Comparison of ENCODE assay signal across 16 cellular contexts in the genomic region with DNA sequence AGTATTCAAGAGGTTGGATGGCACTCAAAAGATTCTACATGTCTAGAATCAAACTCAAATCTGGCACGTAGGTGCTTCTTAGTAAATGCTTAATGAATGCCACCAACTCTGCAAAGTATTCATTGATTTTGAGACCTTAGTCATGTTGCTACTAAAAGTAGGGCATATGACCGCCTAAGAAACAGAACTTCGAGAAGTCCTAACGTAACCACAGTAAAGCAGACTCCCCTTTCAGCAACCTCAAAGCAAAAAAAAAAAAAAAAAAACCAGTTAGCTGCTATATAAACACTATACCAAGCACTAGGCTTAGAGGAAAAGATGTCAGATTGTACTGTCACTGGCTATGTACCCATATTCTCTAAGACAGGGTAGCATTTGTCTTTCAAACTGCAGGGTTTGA. TPM values are rescaled to one million over a fixed set of nuclear protein-coding genes. Genes with fewer than 3 reads are reported as not detected.
A peak's percentile ranks its signal among the peaks of the same experiment; 100 is the strongest.
DNase-seq lines count a peak whose midpoint lies in the region; ATAC-seq and TF ChIP-seq lines count a peak whose summit lies in the region.
"Had no signal": no experiment of that assay in that cellular context is flagged by ENCODE, and none has a peak within 500 bp of the region (broad histone marks: within the 10 kb centered on the region; RNA-seq: fewer than 3 reads in every experiment).

No MANE protein-coding gene starts in this region.

- H3K9me3 ChIP-seq in gastrocnemius medialis (no peaks in the 10 kb centered on the region), upper lobe of left lung (no peaks in the 10 kb centered on the region)
- H3K9me3 ChIP-seq: MG63 had no signal

- H3K36me3 ChIP-seq in gastrocnemius medialis: peaks cover 0 to 85% of the 10 kb centered on the region in 2 donors
- peaks cover 29 to 99% (median 79%) of the 10 kb centered on the region in 4 donors for H3K36me3 ChIP-seq in upper lobe of left lung

- TF ChIP-seq EP300 in upper lobe of left lung (IDR thresholded peaks at IDR 0.05): no peak

- no peak overlapping the region for H3K4me3 Mint-ChIP-seq in activated T-cell treated with anti-CD3 and anti-CD28 coated beads, Interleukin-2, amount 50 U/mL, for 72 hours
- H3K4me3 Mint-ChIP-seq in activated naive CD8-positive, alpha-beta T cell treated with anti-CD3 and anti-CD28 coated beads, Interleukin-2, amount 50 U/mL, for 24 hours: no peak overlapping the region

- no peak overlapping the region for H3K4me3 ChIP-seq in Jurkat, Clone E6-1 (ENCODE audit: low read length)
- H3K4me3 ChIP-seq in gastrocnemius medialis: no peak overlapping the region
- no peak overlapping the region for H3K4me3 ChIP-seq in upper lobe of left lung
- H3K4me3 ChIP-seq: MG63 had no signal

- ATAC-seq in activated T-cell treated with anti-CD3 and anti-CD28 coated beads, Interleukin-2, amount 50 U/mL, for 72 hours (replicated peaks in 1 of 2): peak; percentile 36 to 53
- no peak for ATAC-seq in activated naive CD8-positive, alpha-beta T cell treated with anti-CD3 and anti-CD28 coated beads, Interleukin-2, amount 50 U/mL, for 24 hours
- no peak for ATAC-seq in gastrocnemius medialis
- no peak for ATAC-seq in HG03460 (IDR thresholded peaks at IDR 0.05; ENCODE audit: unreplicated experiment)
- no peak for ATAC-seq in upper lobe of left lung (ENCODE audit: low FRiP score in 2 of 2)

- H3K36me3 Mint-ChIP-seq in activated T-cell treated with anti-CD3 and anti-CD28 coated beads, Interleukin-2, amount 50 U/mL, for 72 hours (ENCODE audit: insufficient read depth in 2 of 2): peaks cover 14 to 53% of the 10 kb centered on the region in 2 donors
- peaks cover 75% of the 10 kb centered on the region for H3K36me3 Mint-ChIP-seq in activated naive CD8-positive, alpha-beta T cell treated with anti-CD3 and anti-CD28 coated beads, Interleukin-2, amount 50 U/mL, for 24 hours (ENCODE audit: low read depth)

- no peaks in the 10 kb centered on the region for H3K9me3 Mint-ChIP-seq in activated T-cell treated with anti-CD3 and anti-CD28 coated beads, Interleukin-2, amount 50 U/mL, for 72 hours
- no peaks in the 10 kb centered on the region for H3K9me3 Mint-ChIP-seq in activated naive CD8-positive, alpha-beta T cell treated with anti-CD3 and anti-CD28 coated beads, Interleukin-2, amount 50 U/mL, for 24 hours

- H3K27me3 ChIP-seq in gastrocnemius medialis (no peaks in the 10 kb centered on the region), upper lobe of left lung (no peaks in the 10 kb centered on the region)
- H3K27me3 ChIP-seq: MG63 had no signal

- no peak for TF ChIP-seq CTCF in gastrocnemius medialis (IDR thresholded peaks at IDR 0.05 in 4 of 5, conservative IDR thresholded peaks at IDR 0.05 in 1 of 5)
- TF ChIP-seq CTCF in upper lobe of left lung (IDR thresholded peaks at IDR 0.05): no peak

- WGBS in upper lobe of left lung, 2 donors: 88 to 94% methylated on average over 4 of the region's 4 CpGs

- intact Hi-C loops in gastrocnemius medialis (cut with DNase I; ENCODE audit: low total_unique reads): loop anchor here (1.0 kb wide), 1 partner anchor 33 kb away; no protein-coding TSS in a partner anchor

- no peak for DNase-seq in activated T-cell treated with anti-CD3 and anti-CD28 coated beads, Interleukin-2, amount 50 U/mL, for 72 hours
- DNase-seq in activated T-cell treated with anti-CD3 and anti-CD28 coated beads, Interleukin-2, amount 50 U/mL, for 48 hours: no peak
- peak; percentile 21 for DNase-seq in Jurkat, Clone E6-1 (ENCODE audit: low read depth, low spot score)
- DNase-seq in activated naive CD8-positive, alpha-beta T cell treated with anti-CD3 and anti-CD28 coated beads, Interleukin-2, amount 50 U/mL, for 24 hours: no peak
- DNase-seq in gastrocnemius medialis (no peak), upper lobe of left lung (no peak)
- no peak for DNase-seq in stimulated activated CD8-positive, alpha-beta memory T cell treated with anti-CD3 and anti-CD28 coated beads, Interleukin-4, amount 100 ng/mL, for 48 hours
- DNase-seq: AML-193, MG63, NCI-H1092 treated with DMSO at 0.1 percent for 48 hours, NCI-H1694, NCI-H2107, NCI-H226, NCI-H526, OCI-M1 had no signal

- TF ChIP-seq POLR2A in gastrocnemius medialis (IDR thresholded peaks at IDR 0.05) (no peak), upper lobe of left lung (IDR thresholded peaks at IDR 0.05) (no peak)

- peak overlapping the region; percentile 54 for H3K27ac Mint-ChIP-seq in activated T-cell treated with anti-CD3 and anti-CD28 coated beads, Interleukin-2, amount 50 U/mL, for 72 hours
- peak overlapping the region; percentile 9 for H3K27ac Mint-ChIP-seq in activated naive CD8-positive, alpha-beta T cell treated with anti-CD3 and anti-CD28 coated beads, Interleukin-2, amount 50 U/mL, for 24 hours

- H3K4me1 ChIP-seq in gastrocnemius medialis: peaks cover 6 to 10% of the 10 kb centered on the region in 2 donors
- no peaks in the 10 kb centered on the region for H3K4me1 ChIP-seq in upper lobe of left lung

- in situ Hi-C loops in gastrocnemius medialis (cut with MboI; ENCODE audit: low sequenced_read_pairs in 4 of 4): no loop called here

- H3K27ac ChIP-seq in gastrocnemius medialis: peak overlapping the region; percentile 79 to 87 (median 84)
- no peak overlapping the region for H3K27ac ChIP-seq in upper lobe of left lung

- no peaks in the 10 kb centered on the region for H3K27me3 Mint-ChIP-seq in activated T-cell treated with anti-CD3 and anti-CD28 coated beads, Interleukin-2, amount 50 U/mL, for 72 hours (ENCODE audit: low read depth)
- H3K27me3 Mint-ChIP-seq in activated naive CD8-positive, alpha-beta T cell treated with anti-CD3 and anti-CD28 coated beads, Interleukin-2, amount 50 U/mL, for 24 hours: no peaks in the 10 kb centered on the region

- peaks cover 10% of the 10 kb centered on the region for H3K4me1 Mint-ChIP-seq in activated T-cell treated with anti-CD3 and anti-CD28 coated beads, Interleukin-2, amount 50 U/mL, for 72 hours (ENCODE audit: low read depth)
- peaks cover 7% of the 10 kb centered on the region for H3K4me1 Mint-ChIP-seq in activated naive CD8-positive, alpha-beta T cell treated with anti-CD3 and anti-CD28 coated beads, Interleukin-2, amount 50 U/mL, for 24 hours

RNA-seq across cellular contexts. Expression of gene PTCD3, which starts 33.9 kb away (rescaled TPM):
- total RNA-seq in activated T-cell treated with anti-CD3 and anti-CD28 coated beads, Interleukin-2, amount 50 U/mL, for 72 hours: 100 to 1,000 TPM; 155 to 181 TPM
- 141 TPM for polyA plus RNA-seq in Jurkat, Clone E6-1 (2012; ENCODE audit: insufficient read depth, insufficient read length)
- total RNA-seq in gastrocnemius medialis (100 to 1,000 TPM in 1 of 4 donors, 10 to 100 TPM in 3; 55.5 to 111 (median 68.2) TPM), upper lobe of left lung (10 to 100 TPM; 37.0 to 79.4 (median 64.3) TPM)

RNA-seq across cellular contexts. Expression of gene POLR1A, which starts 34.3 kb away (rescaled TPM):
- total RNA-seq in activated T-cell treated with anti-CD3 and anti-CD28 coated beads, Interleukin-2, amount 50 U/mL, for 72 hours: 10 to 100 TPM; 23.5 to 28.0 TPM
- polyA plus RNA-seq in Jurkat, Clone E6-1 (2012; ENCODE audit: insufficient read depth, insufficient read length): 27.4 TPM
- total RNA-seq in gastrocnemius medialis (10 to 100 TPM; 20.1 to 31.7 (median 29.4) TPM), upper lobe of left lung (10 to 100 TPM; 12.0 to 25.8 (median 22.1) TPM)

RNA-seq across cellular contexts. Expression of gene IMMT, which starts 55.3 kb away (rescaled TPM):
- total RNA-seq in activated T-cell treated with anti-CD3 and anti-CD28 coated beads, Interleukin-2, amount 50 U/mL, for 72 hours: 100 to 1,000 TPM; 125 to 138 TPM
- 124 TPM for polyA plus RNA-seq in Jurkat, Clone E6-1 (2012; ENCODE audit: insufficient read depth, insufficient read length)
- total RNA-seq in gastrocnemius medialis: 100 to 1,000 TPM in 3 of 4 donors, 10 to 100 TPM in 1; 83.5 to 153 (median 127) TPM
- total RNA-seq in upper lobe of left lung: 10 to 100 TPM; 36.7 to 65.4 (median 54.8) TPM

RNA-seq across cellular contexts. Expression of gene MRPL35, which starts 59.3 kb away (rescaled TPM):
- 10 to 100 TPM; 53.6 to 73.0 TPM for total RNA-seq in activated T-cell treated with anti-CD3 and anti-CD28 coated beads, Interleukin-2, amount 50 U/mL, for 72 hours
- polyA plus RNA-seq in Jurkat, Clone E6-1 (2012; ENCODE audit: insufficient read depth, insufficient read length): 91.5 TPM
- total RNA-seq in gastrocnemius medialis (10 to 100 TPM; 22.2 to 62.3 (median 38.8) TPM), upper lobe of left lung (10 to 100 TPM in 5 of 6 donors, 1 to 10 TPM in 1; 9.9 to 21.5 (median 16.6) TPM)

Comparison
In these comparisons a context has a peak if more than half of its experiments do, and no peak if none do; other contexts are left out.
1. ATAC-seq: peak in activated T-cell treated with anti-CD3 and anti-CD28 coated beads, Interleukin-2, amount 50 U/mL, for 72 hours (2 of 2); none in activated naive CD8-positive, alpha-beta T cell treated with anti-CD3 and anti-CD28 coated beads, Interleukin-2, amount 50 U/mL, for 24 hours (single experiment), gastrocnemius medialis (0 of 2), HG03460 (single experiment) and upper lobe of left lung (0 of 2).
2. H3K27ac ChIP-seq: peak in gastrocnemius medialis (4 of 4); none in upper lobe of left lung (0 of 4).